1 cellular context compared by ENCODE assay signal in the genomic region with DNA sequence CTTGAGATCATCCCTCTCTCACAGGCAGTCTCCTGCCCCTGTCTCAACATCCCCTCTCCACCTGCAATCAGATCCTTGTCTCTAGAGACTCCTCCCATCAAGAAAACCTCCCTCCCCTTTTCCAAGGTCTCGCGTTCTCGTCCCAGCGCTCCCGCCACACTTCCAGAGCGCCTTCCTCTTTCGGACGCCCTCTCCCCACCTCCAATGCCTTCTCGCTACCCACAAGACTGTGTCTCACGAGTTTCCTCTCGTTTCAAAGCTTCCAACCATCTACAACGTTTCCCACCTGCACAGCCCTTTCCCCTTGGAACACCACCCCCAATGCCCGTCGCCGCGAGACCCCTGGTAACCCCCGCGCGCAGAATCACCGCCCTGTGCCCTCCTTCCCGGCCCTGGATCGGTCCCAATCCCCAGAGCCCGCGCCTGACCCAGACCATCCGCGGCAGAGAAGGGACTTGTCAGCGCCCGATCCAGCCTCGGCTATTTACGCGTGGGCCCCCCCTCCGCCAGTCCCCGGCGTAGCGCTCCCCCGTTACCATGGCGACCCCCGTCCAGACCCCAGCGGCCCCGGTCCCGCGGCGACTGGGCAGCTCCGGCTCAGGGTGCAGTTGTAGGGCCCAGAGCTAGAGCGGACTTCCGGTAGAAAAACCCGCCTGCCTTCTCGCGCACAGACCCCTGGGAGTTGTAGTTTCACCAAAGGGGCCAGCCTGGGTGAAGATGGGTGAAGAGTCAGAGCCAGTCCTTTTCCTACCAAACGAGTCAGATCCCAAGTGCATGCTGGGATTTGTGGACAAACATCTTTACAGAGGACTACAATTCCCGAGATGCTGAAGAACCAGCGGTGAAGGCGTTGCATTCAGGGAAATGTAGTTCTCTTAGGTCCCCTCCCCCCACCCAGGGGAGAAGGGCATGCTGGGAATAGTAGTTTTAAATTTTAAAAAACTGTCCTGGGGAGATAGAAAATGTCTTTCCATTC.
TF ChIP-seq lines count a peak whose summit lies in the region.

A gene (minus strand): TSS at position 619 of the 976 bp plus-strand sequence. CDS start 80 bp downstream, at position 539.

TF ChIP-seq in K562, 482 proteins besides CTCF, POLR2A, EP300 and RAD21 (continued from another document and continues in another):
- TF ChIP-seq, protein P1, sequence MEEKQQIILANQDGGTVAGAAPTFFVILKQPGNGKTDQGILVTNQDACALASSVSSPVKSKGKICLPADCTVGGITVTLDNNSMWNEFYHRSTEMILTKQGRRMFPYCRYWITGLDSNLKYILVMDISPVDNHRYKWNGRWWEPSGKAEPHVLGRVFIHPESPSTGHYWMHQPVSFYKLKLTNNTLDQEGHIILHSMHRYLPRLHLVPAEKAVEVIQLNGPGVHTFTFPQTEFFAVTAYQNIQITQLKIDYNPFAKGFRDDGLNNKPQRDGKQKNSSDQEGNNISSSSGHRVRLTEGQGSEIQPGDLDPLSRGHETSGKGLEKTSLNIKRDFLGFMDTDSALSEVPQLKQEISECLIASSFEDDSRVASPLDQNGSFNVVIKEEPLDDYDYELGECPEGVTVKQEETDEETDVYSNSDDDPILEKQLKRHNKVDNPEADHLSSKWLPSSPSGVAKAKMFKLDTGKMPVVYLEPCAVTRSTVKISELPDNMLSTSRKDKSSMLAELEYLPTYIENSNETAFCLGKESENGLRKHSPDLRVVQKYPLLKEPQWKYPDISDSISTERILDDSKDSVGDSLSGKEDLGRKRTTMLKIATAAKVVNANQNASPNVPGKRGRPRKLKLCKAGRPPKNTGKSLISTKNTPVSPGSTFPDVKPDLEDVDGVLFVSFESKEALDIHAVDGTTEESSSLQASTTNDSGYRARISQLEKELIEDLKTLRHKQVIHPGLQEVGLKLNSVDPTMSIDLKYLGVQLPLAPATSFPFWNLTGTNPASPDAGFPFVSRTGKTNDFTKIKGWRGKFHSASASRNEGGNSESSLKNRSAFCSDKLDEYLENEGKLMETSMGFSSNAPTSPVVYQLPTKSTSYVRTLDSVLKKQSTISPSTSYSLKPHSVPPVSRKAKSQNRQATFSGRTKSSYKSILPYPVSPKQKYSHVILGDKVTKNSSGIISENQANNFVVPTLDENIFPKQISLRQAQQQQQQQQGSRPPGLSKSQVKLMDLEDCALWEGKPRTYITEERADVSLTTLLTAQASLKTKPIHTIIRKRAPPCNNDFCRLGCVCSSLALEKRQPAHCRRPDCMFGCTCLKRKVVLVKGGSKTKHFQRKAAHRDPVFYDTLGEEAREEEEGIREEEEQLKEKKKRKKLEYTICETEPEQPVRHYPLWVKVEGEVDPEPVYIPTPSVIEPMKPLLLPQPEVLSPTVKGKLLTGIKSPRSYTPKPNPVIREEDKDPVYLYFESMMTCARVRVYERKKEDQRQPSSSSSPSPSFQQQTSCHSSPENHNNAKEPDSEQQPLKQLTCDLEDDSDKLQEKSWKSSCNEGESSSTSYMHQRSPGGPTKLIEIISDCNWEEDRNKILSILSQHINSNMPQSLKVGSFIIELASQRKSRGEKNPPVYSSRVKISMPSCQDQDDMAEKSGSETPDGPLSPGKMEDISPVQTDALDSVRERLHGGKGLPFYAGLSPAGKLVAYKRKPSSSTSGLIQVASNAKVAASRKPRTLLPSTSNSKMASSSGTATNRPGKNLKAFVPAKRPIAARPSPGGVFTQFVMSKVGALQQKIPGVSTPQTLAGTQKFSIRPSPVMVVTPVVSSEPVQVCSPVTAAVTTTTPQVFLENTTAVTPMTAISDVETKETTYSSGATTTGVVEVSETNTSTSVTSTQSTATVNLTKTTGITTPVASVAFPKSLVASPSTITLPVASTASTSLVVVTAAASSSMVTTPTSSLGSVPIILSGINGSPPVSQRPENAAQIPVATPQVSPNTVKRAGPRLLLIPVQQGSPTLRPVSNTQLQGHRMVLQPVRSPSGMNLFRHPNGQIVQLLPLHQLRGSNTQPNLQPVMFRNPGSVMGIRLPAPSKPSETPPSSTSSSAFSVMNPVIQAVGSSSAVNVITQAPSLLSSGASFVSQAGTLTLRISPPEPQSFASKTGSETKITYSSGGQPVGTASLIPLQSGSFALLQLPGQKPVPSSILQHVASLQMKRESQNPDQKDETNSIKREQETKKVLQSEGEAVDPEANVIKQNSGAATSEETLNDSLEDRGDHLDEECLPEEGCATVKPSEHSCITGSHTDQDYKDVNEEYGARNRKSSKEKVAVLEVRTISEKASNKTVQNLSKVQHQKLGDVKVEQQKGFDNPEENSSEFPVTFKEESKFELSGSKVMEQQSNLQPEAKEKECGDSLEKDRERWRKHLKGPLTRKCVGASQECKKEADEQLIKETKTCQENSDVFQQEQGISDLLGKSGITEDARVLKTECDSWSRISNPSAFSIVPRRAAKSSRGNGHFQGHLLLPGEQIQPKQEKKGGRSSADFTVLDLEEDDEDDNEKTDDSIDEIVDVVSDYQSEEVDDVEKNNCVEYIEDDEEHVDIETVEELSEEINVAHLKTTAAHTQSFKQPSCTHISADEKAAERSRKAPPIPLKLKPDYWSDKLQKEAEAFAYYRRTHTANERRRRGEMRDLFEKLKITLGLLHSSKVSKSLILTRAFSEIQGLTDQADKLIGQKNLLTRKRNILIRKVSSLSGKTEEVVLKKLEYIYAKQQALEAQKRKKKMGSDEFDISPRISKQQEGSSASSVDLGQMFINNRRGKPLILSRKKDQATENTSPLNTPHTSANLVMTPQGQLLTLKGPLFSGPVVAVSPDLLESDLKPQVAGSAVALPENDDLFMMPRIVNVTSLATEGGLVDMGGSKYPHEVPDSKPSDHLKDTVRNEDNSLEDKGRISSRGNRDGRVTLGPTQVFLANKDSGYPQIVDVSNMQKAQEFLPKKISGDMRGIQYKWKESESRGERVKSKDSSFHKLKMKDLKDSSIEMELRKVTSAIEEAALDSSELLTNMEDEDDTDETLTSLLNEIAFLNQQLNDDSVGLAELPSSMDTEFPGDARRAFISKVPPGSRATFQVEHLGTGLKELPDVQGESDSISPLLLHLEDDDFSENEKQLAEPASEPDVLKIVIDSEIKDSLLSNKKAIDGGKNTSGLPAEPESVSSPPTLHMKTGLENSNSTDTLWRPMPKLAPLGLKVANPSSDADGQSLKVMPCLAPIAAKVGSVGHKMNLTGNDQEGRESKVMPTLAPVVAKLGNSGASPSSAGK (IDR thresholded peaks at IDR 0.05): no peak; the same call in 1 of the 2 replicates
- peak; percentile 68 for TF ChIP-seq ETV1 (tag; conservative IDR thresholded peaks at IDR 0.05; ENCODE audit: low read depth)
- TF ChIP-seq ZC3H8 (IDR thresholded peaks at IDR 0.05): no peak
- TF ChIP-seq, protein P2, sequence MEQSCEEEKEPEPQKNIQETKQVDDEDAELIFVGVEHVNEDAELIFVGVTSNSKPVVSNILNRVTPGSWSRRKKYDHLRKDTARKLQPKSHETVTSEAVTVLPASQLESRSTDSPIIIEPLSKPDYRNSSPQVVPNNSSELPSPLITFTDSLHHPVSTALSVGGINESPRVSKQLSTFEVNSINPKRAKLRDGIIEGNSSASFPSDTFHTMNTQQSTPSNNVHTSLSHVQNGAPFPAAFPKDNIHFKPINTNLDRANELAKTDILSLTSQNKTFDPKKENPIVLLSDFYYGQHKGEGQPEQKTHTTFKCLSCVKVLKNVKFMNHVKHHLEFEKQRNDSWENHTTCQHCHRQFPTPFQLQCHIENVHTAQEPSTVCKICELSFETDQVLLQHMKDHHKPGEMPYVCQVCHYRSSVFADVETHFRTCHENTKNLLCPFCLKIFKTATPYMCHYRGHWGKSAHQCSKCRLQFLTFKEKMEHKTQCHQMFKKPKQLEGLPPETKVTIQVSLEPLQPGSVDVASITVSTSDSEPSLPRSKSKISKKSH (CRISPR knock-in tag; IDR thresholded peaks at IDR 0.05): no peak
- no peak for TF ChIP-seq ZNF41 (CRISPR knock-in tag; conservative IDR thresholded peaks at IDR 0.05)
- TF ChIP-seq, protein P3, sequence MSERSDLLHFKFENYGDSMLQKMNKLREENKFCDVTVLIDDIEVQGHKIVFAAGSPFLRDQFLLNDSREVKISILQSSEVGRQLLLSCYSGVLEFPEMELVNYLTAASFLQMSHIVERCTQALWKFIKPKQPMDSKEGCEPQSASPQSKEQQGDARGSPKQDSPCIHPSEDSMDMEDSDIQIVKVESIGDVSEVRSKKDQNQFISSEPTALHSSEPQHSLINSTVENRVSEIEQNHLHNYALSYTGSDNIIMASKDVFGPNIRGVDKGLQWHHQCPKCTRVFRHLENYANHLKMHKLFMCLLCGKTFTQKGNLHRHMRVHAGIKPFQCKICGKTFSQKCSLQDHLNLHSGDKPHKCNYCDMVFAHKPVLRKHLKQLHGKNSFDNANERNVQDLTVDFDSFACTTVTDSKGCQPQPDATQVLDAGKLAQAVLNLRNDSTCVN (CRISPR knock-in tag; IDR thresholded peaks at IDR 0.05): no peak
- TF ChIP-seq NEUROD1 (IDR thresholded peaks at IDR 0.05; ENCODE audit: borderline replicate concordance, low read depth, low read length, partially characterized antibody): no peak
- TF ChIP-seq BCOR (IDR thresholded peaks at IDR 0.05): peak; percentile 27; the same call in 1 of the 2 replicates
- TF ChIP-seq TBP (optimal IDR thresholded peaks at IDR 0.05; ENCODE audit: low read depth, low read length): peak; percentile 63
- no peak for TF ChIP-seq MXI1 (IDR thresholded peaks at IDR 0.05; ENCODE audit: low read depth, low read length)
- TF ChIP-seq CREM (IDR thresholded peaks at IDR 0.05; ENCODE audit: low read depth): peak; percentile 96
- TF ChIP-seq ZNF311 (CRISPR knock-in tag; IDR thresholded peaks at IDR 0.05): peak; percentile 84
- TF ChIP-seq CBX2 (IDR thresholded peaks at IDR 0.05; ENCODE audit: insufficient read depth, low read length, poor library complexity, severe bottlenecking): no peak
- TF ChIP-seq, protein P4, sequence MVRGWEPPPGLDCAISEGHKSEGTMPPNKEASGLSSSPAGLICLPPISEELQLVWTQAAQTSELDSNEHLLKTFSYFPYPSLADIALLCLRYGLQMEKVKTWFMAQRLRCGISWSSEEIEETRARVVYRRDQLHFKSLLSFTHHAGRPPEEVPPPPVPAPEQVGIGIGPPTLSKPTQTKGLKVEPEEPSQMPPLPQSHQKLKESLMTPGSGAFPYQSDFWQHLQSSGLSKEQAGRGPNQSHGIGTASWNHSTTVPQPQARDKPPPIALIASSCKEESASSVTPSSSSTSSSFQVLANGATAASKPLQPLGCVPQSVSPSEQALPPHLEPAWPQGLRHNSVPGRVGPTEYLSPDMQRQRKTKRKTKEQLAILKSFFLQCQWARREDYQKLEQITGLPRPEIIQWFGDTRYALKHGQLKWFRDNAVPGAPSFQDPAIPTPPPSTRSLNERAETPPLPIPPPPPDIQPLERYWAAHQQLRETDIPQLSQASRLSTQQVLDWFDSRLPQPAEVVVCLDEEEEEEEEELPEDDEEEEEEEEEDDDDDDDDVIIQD (CRISPR knock-in tag; IDR thresholded peaks at IDR 0.05): no peak
- TF ChIP-seq NELFE (IDR thresholded peaks at IDR 0.05; ENCODE audit: insufficient read depth, insufficient read length): no peak
- TF ChIP-seq HMG20B (CRISPR knock-in tag; IDR thresholded peaks at IDR 0.05): no peak
- no peak for TF ChIP-seq ZNF57 (CRISPR knock-in tag; IDR thresholded peaks at IDR 0.05)
- no peak; the same call in 1 of the 2 replicates for TF ChIP-seq MAFF (IDR thresholded peaks at IDR 0.05; ENCODE audit: low read length)
- no peak for TF ChIP-seq PHB2 (IDR thresholded peaks at IDR 0.05; ENCODE audit: low read depth)
- peak in 1 of 2 experiments; percentile 8; a peak in 3 of 4 replicates for TF ChIP-seq FOXK2 (conservative IDR thresholded peaks at IDR 0.05 in 1 of 2, IDR thresholded peaks at IDR 0.05 in 1 of 2; ENCODE audit: low read depth in 2 of 2)
- TF ChIP-seq RBFOX2 (IDR thresholded peaks at IDR 0.05; ENCODE audit: low read depth, low read length): peak; percentile 89
- TF ChIP-seq NUFIP1 (IDR thresholded peaks at IDR 0.05; ENCODE audit: partially characterized antibody): no peak
- TF ChIP-seq, protein P5, sequence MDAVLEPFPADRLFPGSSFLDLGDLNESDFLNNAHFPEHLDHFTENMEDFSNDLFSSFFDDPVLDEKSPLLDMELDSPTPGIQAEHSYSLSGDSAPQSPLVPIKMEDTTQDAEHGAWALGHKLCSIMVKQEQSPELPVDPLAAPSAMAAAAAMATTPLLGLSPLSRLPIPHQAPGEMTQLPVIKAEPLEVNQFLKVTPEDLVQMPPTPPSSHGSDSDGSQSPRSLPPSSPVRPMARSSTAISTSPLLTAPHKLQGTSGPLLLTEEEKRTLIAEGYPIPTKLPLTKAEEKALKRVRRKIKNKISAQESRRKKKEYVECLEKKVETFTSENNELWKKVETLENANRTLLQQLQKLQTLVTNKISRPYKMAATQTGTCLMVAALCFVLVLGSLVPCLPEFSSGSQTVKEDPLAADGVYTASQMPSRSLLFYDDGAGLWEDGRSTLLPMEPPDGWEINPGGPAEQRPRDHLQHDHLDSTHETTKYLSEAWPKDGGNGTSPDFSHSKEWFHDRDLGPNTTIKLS (IDR thresholded peaks at IDR 0.05; ENCODE audit: borderline replicate concordance, low read depth): peak; percentile 98
- TF ChIP-seq TAL1 (IDR thresholded peaks at IDR 0.05): no peak
- TF ChIP-seq, protein P6, sequence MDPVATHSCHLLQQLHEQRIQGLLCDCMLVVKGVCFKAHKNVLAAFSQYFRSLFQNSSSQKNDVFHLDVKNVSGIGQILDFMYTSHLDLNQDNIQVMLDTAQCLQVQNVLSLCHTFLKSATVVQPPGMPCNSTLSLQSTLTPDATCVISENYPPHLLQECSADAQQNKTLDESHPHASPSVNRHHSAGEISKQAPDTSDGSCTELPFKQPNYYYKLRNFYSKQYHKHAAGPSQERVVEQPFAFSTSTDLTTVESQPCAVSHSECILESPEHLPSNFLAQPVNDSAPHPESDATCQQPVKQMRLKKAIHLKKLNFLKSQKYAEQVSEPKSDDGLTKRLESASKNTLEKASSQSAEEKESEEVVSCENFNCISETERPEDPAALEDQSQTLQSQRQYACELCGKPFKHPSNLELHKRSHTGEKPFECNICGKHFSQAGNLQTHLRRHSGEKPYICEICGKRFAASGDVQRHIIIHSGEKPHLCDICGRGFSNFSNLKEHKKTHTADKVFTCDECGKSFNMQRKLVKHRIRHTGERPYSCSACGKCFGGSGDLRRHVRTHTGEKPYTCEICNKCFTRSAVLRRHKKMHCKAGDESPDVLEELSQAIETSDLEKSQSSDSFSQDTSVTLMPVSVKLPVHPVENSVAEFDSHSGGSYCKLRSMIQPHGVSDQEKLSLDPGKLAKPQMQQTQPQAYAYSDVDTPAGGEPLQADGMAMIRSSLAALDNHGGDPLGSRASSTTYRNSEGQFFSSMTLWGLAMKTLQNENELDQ (CRISPR knock-in tag; IDR thresholded peaks at IDR 0.05; ENCODE audit: borderline replicate concordance): 0 out of 2 replicates have a peak, but pooled peaks have one; percentile 5
- no peak for TF ChIP-seq HSF4 (CRISPR knock-in tag; IDR thresholded peaks at IDR 0.05; ENCODE audit: borderline replicate concordance)
- TF ChIP-seq FOXJ2 (tag; IDR thresholded peaks at IDR 0.05): peak; percentile 93
- no peak for TF ChIP-seq SRSF3 (IDR thresholded peaks at IDR 0.05; ENCODE audit: insufficient read depth, low read length)
- TF ChIP-seq ZNF165 (CRISPR knock-in tag; IDR thresholded peaks at IDR 0.05; ENCODE audit: borderline replicate concordance): no peak
- TF ChIP-seq ZNF134 (CRISPR knock-in tag; conservative IDR thresholded peaks at IDR 0.05): peak; percentile 74; the same call in 1 of the 2 replicates
- TF ChIP-seq FOXM1 (IDR thresholded peaks at IDR 0.05; ENCODE audit: low read depth): no peak
- no peak for TF ChIP-seq FOXM1 (CRISPR knock-in tag; IDR thresholded peaks at IDR 0.05; ENCODE audit: low read depth)
- TF ChIP-seq ZFX (CRISPR knock-in tag; IDR thresholded peaks at IDR 0.05): peak; percentile 80
- TF ChIP-seq RCOR1 (IDR thresholded peaks at IDR 0.05; ENCODE audit: borderline replicate concordance in 1 of 2, low read depth in 2 of 2, low read length in 2 of 2): peak in 1 of 2 experiments; percentile 76; a peak in 2 of 4 replicates
